8 cellular contexts compared by ENCODE assay signal in genomic region chr17:40121191-40121885, GRCh38. TPM values are rescaled to one million over a fixed set of nuclear protein-coding genes. Genes with fewer than 3 reads are reported as not detected.
DNase-seq lines count a peak whose midpoint lies in the region; ATAC-seq and TF ChIP-seq lines count a peak whose summit lies in the region.

No MANE protein-coding gene starts in this region.

- WGBS in psoas muscle, 3 donors: 0 to 1% (median 1%) methylated on average over 32 to 51 of the region's 51 CpGs

- TF ChIP-seq CTCF in GM20000 (IDR thresholded peaks at IDR 0.05; ENCODE audit: extremely low read depth, missing control alignments) (no peak), psoas muscle (IDR thresholded peaks at IDR 0.05) (no peak)

- H3K4me1 ChIP-seq in psoas muscle: peaks cover 20% of the 10 kb centered on the region

- no peaks in the 10 kb centered on the region for H3K27me3 ChIP-seq in psoas muscle (ENCODE audit: insufficient read depth in 3 of 3, low read length in 2 of 3)

- H3K36me3 ChIP-seq in psoas muscle (ENCODE audit: insufficient read depth in 1 of 2, low read depth in 1 of 2): peaks cover 0 to 17% of the 10 kb centered on the region in 2 donors

- H3K4me3 ChIP-seq in psoas muscle: peak overlapping the region; percentile 100

- ATAC-seq in psoas muscle (peak; percentile 37 to 51 (median 44)), HG03469 (IDR thresholded peaks at IDR 0.05; ENCODE audit: unreplicated experiment) (no peak)

- no peaks in the 10 kb centered on the region for H3K9me3 ChIP-seq in psoas muscle

- intact Hi-C loops in psoas muscle (cut with DNase I): no loop called here

- peak overlapping the region; percentile 82 for H3K27ac ChIP-seq in angular gyrus (ENCODE audit: low read depth, low read length)
- H3K27ac ChIP-seq in psoas muscle: peak overlapping the region; percentile 98

- DNase-seq in C1 segment of cervical spinal cord (lab: John Stamatoyannopoulos, UW) (peak in 9 of 14 donors; percentile 59 to 87 (median 73)), GM20000 (ENCODE audit: low spot score) (peak; percentile 65), NCI-H748 (lab: John Stamatoyannopoulos, UW; ENCODE audit: unreplicated experiment) (peak; percentile 73), hepatic stellate cell (ENCODE audit: low spot score) (peak; percentile 51), psoas muscle (peak; percentile 56 to 74), NCI-H128 (lab: John Stamatoyannopoulos, UW; ENCODE audit: unreplicated experiment) (no peak)

RNA-seq across cellular contexts. Expression of gene MSL1, which starts 0.4 kb away (rescaled TPM):
- 10 to 100 TPM; 63.3 to 75.6 (median 69.0) TPM for total RNA-seq in psoas muscle
- polyA plus RNA-seq in psoas muscle: 10 to 100 TPM; 48.6 to 84.7 (median 56.4) TPM

RNA-seq across cellular contexts. Expression of gene CASC3, which starts 19.0 kb away (rescaled TPM):
- 10 to 100 TPM; 43.9 to 76.7 (median 57.1) TPM for total RNA-seq in psoas muscle
- 10 to 100 TPM; 34.5 to 53.6 (median 38.6) TPM for polyA plus RNA-seq in psoas muscle

RNA-seq across cellular contexts. Expression of gene NR1D1, which starts 20.9 kb away (rescaled TPM):
- 10 to 100 TPM; 29.4 to 88.7 (median 51.0) TPM for total RNA-seq in psoas muscle
- polyA plus RNA-seq in psoas muscle: 10 to 100 TPM; 21.4 to 41.6 (median 24.4) TPM

RNA-seq across cellular contexts. Expression of gene RAPGEFL1, which starts 55.9 kb away (rescaled TPM):
- total RNA-seq in psoas muscle: 1 to 10 TPM; 2.8 to 5.7 (median 3.9) TPM
- 1 to 10 TPM; 1.7 to 4.2 (median 3.5) TPM for polyA plus RNA-seq in psoas muscle

RNA-seq across cellular contexts. Expression of gene THRA, which starts 58.6 kb away (rescaled TPM):
- total RNA-seq in psoas muscle: 10 to 100 TPM; 39.5 to 55.1 (median 42.9) TPM
- 10 to 100 TPM in 2 of 3 donors, 1 to 10 TPM in 1; 9.5 to 60.0 (median 29.0) TPM for polyA plus RNA-seq in psoas muscle
